Comparison of ENCODE assay signal across 8 cellular contexts in the genomic region with DNA sequence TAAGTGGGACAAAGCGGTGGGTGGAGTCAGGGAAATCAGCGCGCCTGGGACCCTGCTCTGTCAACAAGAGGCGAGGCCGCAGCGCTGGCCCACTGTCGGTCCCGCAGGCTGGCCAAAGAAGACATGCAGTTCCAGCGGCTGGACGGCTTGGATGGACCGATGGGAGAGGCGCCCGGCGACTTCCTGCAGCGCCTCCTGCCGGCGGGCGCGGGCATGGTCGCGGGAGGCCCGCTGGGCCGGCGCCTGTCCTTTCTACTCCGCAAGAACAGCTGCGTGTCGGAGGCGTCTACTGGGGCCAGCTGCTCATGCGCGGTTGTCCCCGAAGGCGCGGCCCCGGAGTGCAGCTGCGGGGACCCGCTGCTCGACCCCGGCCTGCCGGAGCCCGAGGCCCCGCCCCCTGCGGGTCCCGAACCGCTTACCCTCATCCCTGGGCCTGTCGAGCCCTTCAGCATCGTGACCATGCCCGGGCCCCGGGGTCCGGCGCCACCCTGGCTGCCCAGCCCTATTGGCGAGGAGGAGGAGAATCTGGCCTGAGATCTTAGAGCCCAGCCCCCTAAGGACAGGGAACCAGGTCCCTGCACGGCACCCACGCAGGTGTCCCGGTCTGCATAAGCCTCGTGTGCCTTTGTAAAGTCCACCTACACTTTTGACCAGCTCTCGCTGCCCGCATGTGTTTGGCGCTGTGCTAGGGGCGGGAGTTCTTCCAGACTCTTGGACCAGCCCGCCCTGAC. TPM values are rescaled to one million over a fixed set of nuclear protein-coding genes. Genes with fewer than 3 reads are reported as not detected.
DNase-seq lines count a peak whose midpoint lies in the region; ATAC-seq and TF ChIP-seq lines count a peak whose summit lies in the region.

No MANE protein-coding gene starts in this region.

- peaks cover 5% of the 10 kb centered on the region; the same call in 1 of the 2 replicates for H3K27me3 ChIP-seq in BJ (ENCODE audit: control insufficient read depth, insufficient read depth, low read length)
- H3K27me3 ChIP-seq in NT2/D1 (ENCODE audit: insufficient read depth, insufficient read length) = no peaks in the 10 kb centered on the region
- H3K27me3 ChIP-seq in mucosa of stomach (ENCODE audit: control insufficient read depth, insufficient read depth, low read length) = peaks cover 6% of the 10 kb centered on the region
- H3K27me3 ChIP-seq in stomach = peaks cover 0 to 20% (median 0%) of the 10 kb centered on the region in 3 donors

- H3K36me3 ChIP-seq in BJ (ENCODE audit: control insufficient read depth, insufficient read depth, low read length) (no peaks in the 10 kb centered on the region), NT2/D1 (ENCODE audit: insufficient read depth, insufficient read length, low read length) (peaks cover 11% of the 10 kb centered on the region), mucosa of stomach (ENCODE audit: control insufficient read depth, insufficient read depth, low read length) (no peaks in the 10 kb centered on the region), stomach (peaks cover under 1 to 8% (median 6%) of the 10 kb centered on the region in 4 donors)

- H3K4me1 ChIP-seq in NT2/D1 (ENCODE audit: insufficient read depth, insufficient read length) = peaks cover 4% of the 10 kb centered on the region
- peaks cover 10% of the 10 kb centered on the region for H3K4me1 ChIP-seq in mucosa of stomach (ENCODE audit: control insufficient read depth, insufficient read depth, low read length)
- H3K4me1 ChIP-seq in stomach = peaks cover 9 to 13% (median 12%) of the 10 kb centered on the region in 4 donors

- H3K9ac ChIP-seq in NT2/D1 (ENCODE audit: insufficient read length, low read depth) (peak overlapping the region; percentile 66), mucosa of stomach (ENCODE audit: low read length) (peak overlapping the region; percentile 31)

- intact Hi-C loops in stomach (cut with DNase I; ENCODE audit: low total_unique reads) = no loop called here

- 4 to 11% (median 7%) methylated on average over 26 to 60 of the region's 60 CpGs for WGBS in stomach, 5 donors

- H3K4me3 ChIP-seq in BJ (ENCODE audit: low read depth, low read length) = peak overlapping the region; percentile 33
- H3K4me3 ChIP-seq in NT2/D1 (ENCODE audit: insufficient read length, low read depth) = peak overlapping the region; percentile 25
- H3K4me3 ChIP-seq in mucosa of stomach (ENCODE audit: low read length) = no peak overlapping the region
- H3K4me3 ChIP-seq in stomach = peak overlapping the region; percentile 33 to 44 (median 41)

- H3K9me3 ChIP-seq in NT2/D1 (ENCODE audit: insufficient read depth, low read length) (peaks cover 1% of the 10 kb centered on the region; the same call in 1 of the 2 replicates), mucosa of stomach (ENCODE audit: control insufficient read depth, low read length) (no peaks in the 10 kb centered on the region), stomach (no peaks in the 10 kb centered on the region)

- POLR2A ChIA-PET in BJ (lab: Charles Lee) (no interaction called here), HEK293T (lab: Yijun Ruan, JAX) (interaction anchor here (0.6 to 1.7 kb wide), 9 partner anchors 8 to 68 kb away, joined by 3 to 9 read pairs (median 4); a partner anchor contains a TSS)

- DNase-seq in BJ (ENCODE audit: low read depth) = no peak
- peak; percentile 88 for DNase-seq in HEK293T (ENCODE audit: extremely low spot score)
- DNase-seq in NT2/D1 (ENCODE audit: low read depth, low spot score) = peak; percentile 60
- DNase-seq in activated T-cell treated with anti-CD3 and anti-CD28 coated beads, Interleukin-2, amount 50 U/mL, for 1 hour = peak; percentile 73
- DNase-seq in stomach = peak; percentile 76

- TF ChIP-seq POLR2A in stomach (IDR thresholded peaks at IDR 0.05) = no peak

- TF ChIP-seq CTCF in BJ (IDR thresholded peaks at IDR 0.05; ENCODE audit: insufficient read depth, low read depth, low read length) (peak; percentile 75), stomach (IDR thresholded peaks at IDR 0.05) (peak in 5 of 7 experiments; percentile 76 to 95 (median 91))

- CTCF ChIA-PET in BJ (lab: Yijun Ruan, JAX) (interaction anchor here (0.6 to 28.6 kb wide), 21 partner anchors 9 to 133 kb away, joined by 3 to 874 read pairs (median 6); a partner anchor contains a TSS), HEK293T (lab: Yijun Ruan, JAX) (interaction anchor here (0.5 to 1.8 kb wide), 21 partner anchors 8 to 304 kb away, joined by 3 to 17 read pairs (median 4); a partner anchor contains a TSS)

- H3K27ac ChIP-seq in stomach = peak overlapping the region in 2 of 5 donors; percentile 42 to 52

- ATAC-seq in esophagus mucosa = peak; percentile 76
- no peak for ATAC-seq in HG02973 (IDR thresholded peaks at IDR 0.05; ENCODE audit: unreplicated experiment)

- no peak for TF ChIP-seq EP300 in stomach (IDR thresholded peaks at IDR 0.05)

TF ChIP-seq in HEK293T, 16 proteins besides CTCF, POLR2A, EP300 and RAD21:
- TF ChIP-seq SP1 (IDR thresholded peaks at IDR 0.05) (no peak), CTBP1 (IDR thresholded peaks at IDR 0.05; ENCODE audit: borderline replicate concordance) (no peak), TARDBP (IDR thresholded peaks at IDR 0.05) (no peak), NFRKB (IDR thresholded peaks at IDR 0.05) (no peak), FOXM1 (IDR thresholded peaks at IDR 0.05; ENCODE audit: borderline replicate concordance) (no peak), L3MBTL2 (conservative IDR thresholded peaks at IDR 0.05) (no peak), SUZ12 (IDR thresholded peaks at IDR 0.05) (no peak), FOXK2 (IDR thresholded peaks at IDR 0.05) (no peak), ZNF384 (IDR thresholded peaks at IDR 0.05) (no peak), ELF4 (IDR thresholded peaks at IDR 0.05) (no peak), BHLHE40 (IDR thresholded peaks at IDR 0.05; ENCODE audit: borderline replicate concordance) (no peak), FOXA1 (IDR thresholded peaks at IDR 0.05) (no peak), LEF1 (IDR thresholded peaks at IDR 0.05; ENCODE audit: borderline replicate concordance) (no peak), HDGF (IDR thresholded peaks at IDR 0.05; ENCODE audit: borderline replicate concordance) (no peak), ARNT (IDR thresholded peaks at IDR 0.05) (no peak)
- TF ChIP-seq, protein P1, sequence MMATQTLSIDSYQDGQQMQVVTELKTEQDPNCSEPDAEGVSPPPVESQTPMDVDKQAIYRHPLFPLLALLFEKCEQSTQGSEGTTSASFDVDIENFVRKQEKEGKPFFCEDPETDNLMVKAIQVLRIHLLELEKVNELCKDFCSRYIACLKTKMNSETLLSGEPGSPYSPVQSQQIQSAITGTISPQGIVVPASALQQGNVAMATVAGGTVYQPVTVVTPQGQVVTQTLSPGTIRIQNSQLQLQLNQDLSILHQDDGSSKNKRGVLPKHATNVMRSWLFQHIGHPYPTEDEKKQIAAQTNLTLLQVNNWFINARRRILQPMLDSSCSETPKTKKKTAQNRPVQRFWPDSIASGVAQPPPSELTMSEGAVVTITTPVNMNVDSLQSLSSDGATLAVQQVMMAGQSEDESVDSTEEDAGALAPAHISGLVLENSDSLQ (IDR thresholded peaks at IDR 0.05) = no peak

RNA-seq across cellular contexts. Expression of a gene that starts 6.1 kb away (rescaled TPM):
- polyA plus RNA-seq in BJ (2011; rRNA removed) = not detected in 2 replicates
- polyA minus RNA-seq in BJ (2011; rRNA and poly(A)+ RNA removed) = not detected in 2 replicates
- total RNA-seq in esophagus mucosa = not detected
- 100 to 1,000 TPM in 1 of 5 donors, not detected in 4; 165 TPM for total RNA-seq in stomach
- under 1 TPM in 1 of 3 donors, not detected in 2; 0.08 TPM for polyA plus RNA-seq in stomach

RNA-seq across cellular contexts. Expression of a gene that starts 17.6 kb away (rescaled TPM):
- polyA plus RNA-seq in BJ (2011; rRNA removed) (6.3 and 10.4 TPM in 2 replicates), stomach (10 to 100 TPM; 30.1 to 74.1 (median 66.7) TPM)
- 7.0 and 8.1 TPM in 2 replicates for polyA minus RNA-seq in BJ (2011; rRNA and poly(A)+ RNA removed)
- total RNA-seq in esophagus mucosa (38.2 TPM), stomach (100 to 1,000 TPM in 3 of 5 donors, 10 to 100 TPM in 2; 33.0 to 797 (median 303) TPM)

RNA-seq across cellular contexts. Expression of a gene that starts 20.4 kb away (rescaled TPM):
- 163 and 250 TPM in 2 replicates for polyA plus RNA-seq in BJ (2011; rRNA removed)
- 47.3 and 112 TPM in 2 replicates for polyA minus RNA-seq in BJ (2011; rRNA and poly(A)+ RNA removed)
- total RNA-seq in esophagus mucosa = 60.9 TPM
- total RNA-seq in stomach = 10 to 100 TPM in 3 of 5 donors, 1 to 10 TPM in 1, under 1 TPM in 1; 0.89 to 27.2 (median 15.5) TPM
- polyA plus RNA-seq in stomach = 10 to 100 TPM; 55.1 to 90.4 (median 75.5) TPM

RNA-seq across cellular contexts. Expression of a gene that starts 23.2 kb away (rescaled TPM):
- polyA plus RNA-seq in BJ (2011; rRNA removed) (161 and 181 TPM in 2 replicates), stomach (100 to 1,000 TPM; 341 to 367 (median 348) TPM)
- polyA minus RNA-seq in BJ (2011; rRNA and poly(A)+ RNA removed) = 16.9 and 36.4 TPM in 2 replicates
- total RNA-seq in esophagus mucosa (122 TPM), stomach (100 to 1,000 TPM; 104 to 687 (median 176) TPM)

RNA-seq across cellular contexts. Expression of a gene that starts 33.6 kb away (rescaled TPM):
- polyA plus RNA-seq in BJ (2011; rRNA removed) (36.8 and 49.4 TPM in 2 replicates), stomach (100 to 1,000 TPM; 128 to 152 (median 136) TPM)
- 15.3 and 17.3 TPM in 2 replicates for polyA minus RNA-seq in BJ (2011; rRNA and poly(A)+ RNA removed)
- total RNA-seq in esophagus mucosa (267 TPM), stomach (100 to 1,000 TPM; 178 to 625 (median 336) TPM)
